In genomic region chr19:14554382-14554812, GRCh38 we compare ENCODE assay signal across 1 cellular context.
TF ChIP-seq lines count a peak whose summit lies in the region.

No MANE protein-coding gene starts in this region.

TF ChIP-seq in HepG2, 621 proteins besides CTCF, POLR2A, EP300 and RAD21 (continued from another document and continues in another):
- TF ChIP-seq NFKB2 (CRISPR knock-in tag; IDR thresholded peaks at IDR 0.05; ENCODE audit: borderline replicate concordance), result no peak
- TF ChIP-seq ZNF615 (CRISPR knock-in tag; IDR thresholded peaks at IDR 0.05; ENCODE audit: borderline replicate concordance), result no peak
- no peak for TF ChIP-seq PRDM15 (CRISPR knock-in tag; IDR thresholded peaks at IDR 0.05)
- TF ChIP-seq ZNF124 (CRISPR knock-in tag; IDR thresholded peaks at IDR 0.05), result no peak
- TF ChIP-seq THAP7 (CRISPR knock-in tag; IDR thresholded peaks at IDR 0.05), result no peak
- no peak for TF ChIP-seq ZNF781 (CRISPR knock-in tag; IDR thresholded peaks at IDR 0.05; ENCODE audit: borderline replicate concordance, not compliant biosample characterization)
- no peak for TF ChIP-seq ESRRA (CRISPR knock-in tag; IDR thresholded peaks at IDR 0.05; ENCODE audit: low read depth)
- TF ChIP-seq NR1H2 (CRISPR knock-in tag; IDR thresholded peaks at IDR 0.05; ENCODE audit: borderline replicate concordance, low read depth), result no peak
- no peak for TF ChIP-seq ZFAT (CRISPR knock-in tag; conservative IDR thresholded peaks at IDR 0.05)
- peak; percentile 67; the same call in 1 of the 2 replicates for TF ChIP-seq FOXP4 (CRISPR knock-in tag; IDR thresholded peaks at IDR 0.05)
- TF ChIP-seq FOXO1 (CRISPR knock-in tag; IDR thresholded peaks at IDR 0.05), result peak; percentile 91
- TF ChIP-seq ZNF292 (CRISPR knock-in tag; IDR thresholded peaks at IDR 0.05; ENCODE audit: borderline replicate concordance, low read depth), result peak; percentile 79; the same call in 1 of the 2 replicates
- no peak for TF ChIP-seq RCOR2 (CRISPR knock-in tag; IDR thresholded peaks at IDR 0.05)
- no peak for TF ChIP-seq HOXA9 (CRISPR knock-in tag; IDR thresholded peaks at IDR 0.05; ENCODE audit: borderline replicate concordance)
- no peak for TF ChIP-seq ZNF513 (CRISPR knock-in tag; conservative IDR thresholded peaks at IDR 0.05)
- TF ChIP-seq MAF1 (CRISPR knock-in tag; IDR thresholded peaks at IDR 0.05; ENCODE audit: borderline replicate concordance), result no peak
- TF ChIP-seq HNRNPH1 (optimal IDR thresholded peaks at IDR 0.05; ENCODE audit: low read depth, low read length), result no peak
- no peak for TF ChIP-seq STAT6 (CRISPR knock-in tag; IDR thresholded peaks at IDR 0.05; ENCODE audit: borderline replicate concordance)
- TF ChIP-seq XBP1 (CRISPR knock-in tag; IDR thresholded peaks at IDR 0.05), result no peak
- no peak for TF ChIP-seq ZNF280B (CRISPR knock-in tag; IDR thresholded peaks at IDR 0.05; ENCODE audit: borderline replicate concordance)
- no peak for TF ChIP-seq KAT7 (CRISPR knock-in tag; IDR thresholded peaks at IDR 0.05; ENCODE audit: borderline replicate concordance)
- TF ChIP-seq ZNF468 (CRISPR knock-in tag; IDR thresholded peaks at IDR 0.05), result no peak
- TF ChIP-seq PTBP1 (IDR thresholded peaks at IDR 0.05; ENCODE audit: low read depth, low read length, poor library complexity, severe bottlenecking), result no peak
- no peak for TF ChIP-seq ZBTB33 (CRISPR knock-in tag; IDR thresholded peaks at IDR 0.05)
- TF ChIP-seq CBX1 (IDR thresholded peaks at IDR 0.05; ENCODE audit: low read depth), result no peak
- TF ChIP-seq ZNF530 (CRISPR knock-in tag; IDR thresholded peaks at IDR 0.05; ENCODE audit: low read depth), result no peak
- no peak for TF ChIP-seq KLF12 (CRISPR knock-in tag; IDR thresholded peaks at IDR 0.05; ENCODE audit: borderline replicate concordance)
- TF ChIP-seq ZNF180 (CRISPR knock-in tag; IDR thresholded peaks at IDR 0.05; ENCODE audit: borderline replicate concordance, low read depth), result no peak
- peak; percentile 51; the same call in 1 of the 2 replicates for TF ChIP-seq ZBTB37 (CRISPR knock-in tag; IDR thresholded peaks at IDR 0.05)
- no peak for TF ChIP-seq GFI1 (CRISPR knock-in tag; IDR thresholded peaks at IDR 0.05; ENCODE audit: borderline replicate concordance)
- TF ChIP-seq ZBTB26 (CRISPR knock-in tag; IDR thresholded peaks at IDR 0.05; ENCODE audit: borderline replicate concordance), result no peak
- no peak for TF ChIP-seq TCF7L2 (IDR thresholded peaks at IDR 0.05; ENCODE audit: low read depth, low read length)
- no peak for TF ChIP-seq NR2F6 (IDR thresholded peaks at IDR 0.05)
- no peak for TF ChIP-seq NR2F6 (CRISPR knock-in tag; IDR thresholded peaks at IDR 0.05)
- no peak for TF ChIP-seq ZNF746 (CRISPR knock-in tag; IDR thresholded peaks at IDR 0.05)
- TF ChIP-seq ZNF414 (CRISPR knock-in tag; IDR thresholded peaks at IDR 0.05), result no peak
- TF ChIP-seq MAX (IDR thresholded peaks at IDR 0.05), result peak; percentile 40; the same call in 1 of the 2 replicates
- no peak for TF ChIP-seq MZF1 (CRISPR knock-in tag; IDR thresholded peaks at IDR 0.05; ENCODE audit: borderline replicate concordance)
- no peak for TF ChIP-seq SYNCRIP (IDR thresholded peaks at IDR 0.05; ENCODE audit: insufficient read depth, low read depth, low read length)
- no peak for TF ChIP-seq MBNL3 (CRISPR knock-in tag; conservative IDR thresholded peaks at IDR 0.05)
- no peak for TF ChIP-seq ZNF256 (CRISPR knock-in tag; conservative IDR thresholded peaks at IDR 0.05)
- TF ChIP-seq ADNP (CRISPR knock-in tag; IDR thresholded peaks at IDR 0.05), result no peak
- TF ChIP-seq SMARCC2 (IDR thresholded peaks at IDR 0.05), result no peak
